1 cellular context compared by ENCODE assay signal in the genomic region with DNA sequence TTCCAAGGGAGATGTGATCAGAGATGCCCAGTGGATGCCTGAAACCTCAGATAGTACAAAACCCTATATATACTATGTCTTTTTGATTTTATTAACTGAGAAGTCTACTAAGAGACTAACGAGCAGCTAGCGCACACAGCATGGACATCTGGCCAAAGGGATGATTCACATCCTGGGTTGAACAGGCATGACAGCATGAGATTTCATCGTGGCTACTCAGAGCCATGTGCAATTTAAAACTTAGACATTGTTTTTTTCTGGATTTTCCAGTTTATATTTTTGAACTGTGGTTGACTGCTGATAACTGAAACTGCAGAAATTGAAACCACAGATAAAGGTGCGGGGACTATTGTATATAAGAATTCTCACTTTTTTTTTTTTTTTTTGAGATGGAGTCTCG.
TF ChIP-seq lines count a peak whose summit lies in the region.

No MANE protein-coding gene starts in this region.

TF ChIP-seq in SK-N-SH treated with all-trans-retinoic acid at 6 μM for 48 hours, 23 proteins besides CTCF, POLR2A, EP300 and RAD21 (continued from another document):
- TF ChIP-seq POU6F1 (CRISPR knock-in tag; IDR thresholded peaks at IDR 0.05; ENCODE audit: borderline replicate concordance, low read depth) (no peak), ZFP30 (CRISPR knock-in tag; IDR thresholded peaks at IDR 0.05) (no peak), CSDC2 (CRISPR knock-in tag; IDR thresholded peaks at IDR 0.05) (no peak), ISL1 (CRISPR knock-in tag; IDR thresholded peaks at IDR 0.05) (no peak), ESRRG (CRISPR knock-in tag; IDR thresholded peaks at IDR 0.05) (no peak), ZNF565 (CRISPR knock-in tag; conservative IDR thresholded peaks at IDR 0.05; ENCODE audit: low read depth) (no peak)
- TF ChIP-seq, protein P1, sequence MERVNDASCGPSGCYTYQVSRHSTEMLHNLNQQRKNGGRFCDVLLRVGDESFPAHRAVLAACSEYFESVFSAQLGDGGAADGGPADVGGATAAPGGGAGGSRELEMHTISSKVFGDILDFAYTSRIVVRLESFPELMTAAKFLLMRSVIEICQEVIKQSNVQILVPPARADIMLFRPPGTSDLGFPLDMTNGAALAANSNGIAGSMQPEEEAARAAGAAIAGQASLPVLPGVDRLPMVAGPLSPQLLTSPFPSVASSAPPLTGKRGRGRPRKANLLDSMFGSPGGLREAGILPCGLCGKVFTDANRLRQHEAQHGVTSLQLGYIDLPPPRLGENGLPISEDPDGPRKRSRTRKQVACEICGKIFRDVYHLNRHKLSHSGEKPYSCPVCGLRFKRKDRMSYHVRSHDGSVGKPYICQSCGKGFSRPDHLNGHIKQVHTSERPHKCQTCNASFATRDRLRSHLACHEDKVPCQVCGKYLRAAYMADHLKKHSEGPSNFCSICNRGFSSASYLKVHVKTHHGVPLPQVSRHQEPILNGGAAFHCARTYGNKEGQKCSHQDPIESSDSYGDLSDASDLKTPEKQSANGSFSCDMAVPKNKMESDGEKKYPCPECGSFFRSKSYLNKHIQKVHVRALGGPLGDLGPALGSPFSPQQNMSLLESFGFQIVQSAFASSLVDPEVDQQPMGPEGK (CRISPR knock-in tag; IDR thresholded peaks at IDR 0.05; ENCODE audit: borderline replicate concordance): no peak
